Comparison of ENCODE assay signal across 9 cellular contexts in the genomic region with DNA sequence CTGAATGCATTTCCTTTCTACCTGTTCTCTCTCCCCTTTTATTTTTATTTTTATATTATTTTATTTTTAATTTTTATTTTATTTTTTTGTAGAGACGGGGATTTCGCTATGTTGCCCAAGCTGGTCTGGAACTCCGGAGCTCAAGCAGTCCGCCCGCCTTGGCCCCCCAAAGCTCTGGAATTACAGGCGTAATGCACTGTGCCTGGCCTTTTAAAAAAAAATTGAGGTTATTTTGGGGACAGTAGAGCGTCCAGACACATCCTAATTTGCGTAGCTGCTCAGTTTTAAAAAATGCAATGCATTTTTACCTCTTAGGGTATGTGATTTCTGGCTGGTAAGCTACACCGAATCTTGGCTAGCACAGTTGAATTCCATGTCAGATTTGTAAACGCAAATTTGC. TPM values are rescaled to one million over a fixed set of nuclear protein-coding genes. Genes with fewer than 3 reads are reported as not detected.
DNase-seq lines count a peak whose midpoint lies in the region; TF ChIP-seq lines count a peak whose summit lies in the region.
"Not testable (repeated sequence)": the region's sequence is repeated elsewhere in the genome, so short reads cannot be mapped to it uniquely, and the experiment has no call there.
"Had no signal": no experiment of that assay in that cellular context is flagged by ENCODE, and none has a peak within 500 bp of the region (broad histone marks: within the 10 kb centered on the region; RNA-seq: fewer than 3 reads in every experiment).

No MANE protein-coding gene starts in this region.

- WGBS in GM23248 (ENCODE audit: low coverage in 1 of 2, low lambda C conversion rate in 2 of 2, missing lambda C conversion rate in 2 of 2), 2 experiments: 4 to 6% methylated on average over 10 of the region's 10 CpGs
- 28% methylated on average over 10 of the region's 10 CpGs for WGBS in smooth muscle cell (ENCODE audit: low lambda C conversion rate)

- not testable (repeated sequence) for H2AFZ ChIP-seq in GM23248; PC-9; smooth muscle cell (ENCODE audit: low read depth)

- H3K4me1 ChIP-seq in GM23248 (ENCODE audit: insufficient read depth); PC-9 (replicated peaks; ENCODE audit: insufficient read depth); colonic mucosa; smooth muscle cell (ENCODE audit: low read depth): not testable (repeated sequence)
- H3K4me1 ChIP-seq in left ventricle myocardium inferior: peaks cover 13% of the 10 kb centered on the region

- CTCF ChIA-PET in PC-9 (lab: Charles Lee): not testable (repeated sequence)

- H3K36me3 Mint-ChIP-seq in activated T-helper 1 cell treated with anti-CD3 and anti-CD28 coated beads, Interleukin-12 subunit alpha, Interleukin-12 subunit beta, Interleukin-2, Interleukin-4 antibody, amounts not matched to agents 30 ng/mL and 10 ng/mL and 1 ng/mL, durations not matched to agents 14 hours and 24 hours and 36 hours (ENCODE audit: low read depth): not testable (repeated sequence)

- not testable (repeated sequence) for H3K4me1 Mint-ChIP-seq in activated T-helper 1 cell treated with anti-CD3 and anti-CD28 coated beads, Interleukin-12 subunit alpha, Interleukin-12 subunit beta, Interleukin-2, Interleukin-4 antibody, amounts not matched to agents 30 ng/mL and 10 ng/mL and 1 ng/mL, durations not matched to agents 14 hours and 24 hours and 36 hours (ENCODE audit: low read depth)

- POLR2A ChIA-PET in PC-9 (lab: Charles Lee; ENCODE audit: unreplicated experiment): not testable (repeated sequence)

- not testable (repeated sequence) for H3K9me3 Mint-ChIP-seq in activated T-helper 1 cell treated with anti-CD3 and anti-CD28 coated beads, Interleukin-12 subunit alpha, Interleukin-12 subunit beta, Interleukin-2, Interleukin-4 antibody, amounts not matched to agents 30 ng/mL and 10 ng/mL and 1 ng/mL, durations not matched to agents 14 hours and 24 hours and 36 hours

- intact Hi-C loops in PC-9 (cut with micrococcal nuclease; ENCODE audit: unreplicated experiment); activated T-helper 1 cell treated with anti-CD3 and anti-CD28 coated beads, Interleukin-12 subunit alpha, Interleukin-12 subunit beta, Interleukin-2, Interleukin-4 antibody, amounts not matched to agents 30 ng/mL and 10 ng/mL and 1 ng/mL, durations not matched to agents 14 hours and 24 hours and 36 hours (cut with micrococcal nuclease); colonic mucosa (cut with DNase I); left ventricle myocardium inferior (cut with micrococcal nuclease): not testable (repeated sequence)

- not testable (repeated sequence) for BruUV-seq in PC-9 (replicated peaks; lab: Mats Ljungman, UMichigan)

- not testable (repeated sequence) for H4K20me1 ChIP-seq in GM23248 (ENCODE audit: insufficient read depth); PC-9 (ENCODE audit: insufficient read depth); smooth muscle cell (ENCODE audit: low read depth)

- H3K36me3 ChIP-seq in GM23248 (ENCODE audit: low read depth); PC-9 (ENCODE audit: low read depth); colonic mucosa; left ventricle myocardium inferior; smooth muscle cell (ENCODE audit: low read depth): not testable (repeated sequence)

- H3K79me2 ChIP-seq in GM23248 (ENCODE audit: insufficient read depth): peaks cover 11% of the 10 kb centered on the region
- H3K79me2 ChIP-seq in PC-9 (ENCODE audit: low read depth); smooth muscle cell (ENCODE audit: low read depth): not testable (repeated sequence)

- H3K27ac ChIP-seq in GM23248 (peak overlapping the region; percentile 38), colonic mucosa (peak overlapping the region; percentile 89), left ventricle myocardium inferior (replicated peaks) (peak overlapping the region; percentile 94)
- not testable (repeated sequence) for H3K27ac ChIP-seq in PC-9; smooth muscle cell (ENCODE audit: low read depth)

- H3F3A ChIP-seq in GM23248 (ENCODE audit: insufficient read depth); PC-9 (ENCODE audit: insufficient read depth, low read depth); smooth muscle cell (ENCODE audit: low read depth): not testable (repeated sequence)

- TF ChIP-seq CTCF in PC-9 (conservative IDR thresholded peaks at IDR 0.05); colonic mucosa (IDR thresholded peaks at IDR 0.05); left ventricle myocardium inferior (IDR thresholded peaks at IDR 0.05; ENCODE audit: borderline replicate concordance); smooth muscle cell (IDR thresholded peaks at IDR 0.05; ENCODE audit: borderline replicate concordance, insufficient read depth, poor library complexity, severe bottlenecking): not testable (repeated sequence)

- H3K9me3 ChIP-seq in GM23248 (ENCODE audit: low read depth); PC-9 (ENCODE audit: insufficient read depth, low read depth); colonic mucosa; left ventricle myocardium inferior (replicated peaks); smooth muscle cell (replicated peaks; ENCODE audit: low read depth): not testable (repeated sequence)

- in situ Hi-C loops in GM23248 (cut with MboI): not testable (repeated sequence)

- not testable (repeated sequence) for DNase-seq in GM23248; activated T-helper 1 cell treated with anti-CD3 and anti-CD28 coated beads, Interleukin-12 subunit alpha, Interleukin-12 subunit beta, Interleukin-2, Interleukin-4 antibody, amounts not matched to agents 30 ng/mL and 10 ng/mL and 1 ng/mL, durations not matched to agents 14 hours and 24 hours and 36 hours (ENCODE audit: low spot score); colonic mucosa; smooth muscle cell (lab: John Stamatoyannopoulos, UW; ENCODE audit: unreplicated experiment)
- DNase-seq in PC-9 (peak in 1 of 2 experiments; percentile 13), left ventricle myocardium inferior (peak; percentile 9), myocyte (ENCODE audit: low read depth) (peak; percentile 0)

- H3K4me3 Mint-ChIP-seq in activated T-helper 1 cell treated with anti-CD3 and anti-CD28 coated beads, Interleukin-12 subunit alpha, Interleukin-12 subunit beta, Interleukin-2, Interleukin-4 antibody, amounts not matched to agents 30 ng/mL and 10 ng/mL and 1 ng/mL, durations not matched to agents 14 hours and 24 hours and 36 hours: peak overlapping the region; percentile 26

- peak overlapping the region; percentile 70 for H3K9ac ChIP-seq in GM23248
- H3K9ac ChIP-seq in colonic mucosa (ENCODE audit: low read depth in 2 of 2, low read length in 2 of 2); smooth muscle cell (ENCODE audit: low read depth): not testable (repeated sequence)

- H3K27ac Mint-ChIP-seq in activated T-helper 1 cell treated with anti-CD3 and anti-CD28 coated beads, Interleukin-12 subunit alpha, Interleukin-12 subunit beta, Interleukin-2, Interleukin-4 antibody, amounts not matched to agents 30 ng/mL and 10 ng/mL and 1 ng/mL, durations not matched to agents 14 hours and 24 hours and 36 hours: not testable (repeated sequence)

- not testable (repeated sequence) for H3K27me3 Mint-ChIP-seq in activated T-helper 1 cell treated with anti-CD3 and anti-CD28 coated beads, Interleukin-12 subunit alpha, Interleukin-12 subunit beta, Interleukin-2, Interleukin-4 antibody, amounts not matched to agents 30 ng/mL and 10 ng/mL and 1 ng/mL, durations not matched to agents 14 hours and 24 hours and 36 hours (ENCODE audit: insufficient read depth)

- H3K27me3 ChIP-seq in GM23248 (replicated peaks; ENCODE audit: insufficient read depth); PC-9 (ENCODE audit: insufficient read depth, low read depth); colonic mucosa; left ventricle myocardium inferior (ENCODE audit: low read depth); smooth muscle cell (ENCODE audit: low read depth): not testable (repeated sequence)

- H3K9me2 ChIP-seq in GM23248 (ENCODE audit: insufficient read depth); PC-9 (ENCODE audit: insufficient read depth): not testable (repeated sequence)

- H3K4me2 ChIP-seq in GM23248 (ENCODE audit: unreplicated experiment) (peak overlapping the region; percentile 82), PC-9 (peak overlapping the region; percentile 92), smooth muscle cell (peak overlapping the region; percentile 88)

- peak overlapping the region; percentile 74 for H3K4me3 ChIP-seq in GM23248
- peak overlapping the region; percentile 67; the same call in 1 of the 2 replicates for H3K4me3 ChIP-seq in PC-9
- peak overlapping the region; percentile 59 for H3K4me3 ChIP-seq in colonic mucosa
- peak overlapping the region; percentile 77 for H3K4me3 ChIP-seq in left ventricle myocardium inferior
- H3K4me3 ChIP-seq in smooth muscle cell: peak overlapping the region; percentile 67

RNA-seq across cellular contexts. Expression of a gene that starts 23.1 kb away (rescaled TPM):
- not detected in 2 replicates for total RNA-seq in GM23248 (2014; rRNA removed; shearing (Covaris generic))
- polyA plus RNA-seq in GM23248 (2016; fragmentation: Nextera tagmentation; extraction: Ambion mirVana): 0.14 and 0.27 TPM in 2 replicates
- not detected in 2 replicates for total RNA-seq in PC-9 (2021)
- not detected in 2 replicates for total RNA-seq in activated T-helper 1 cell treated with anti-CD3 and anti-CD28 coated beads, Interleukin-12 subunit alpha, Interleukin-12 subunit beta, Interleukin-2, Interleukin-4 antibody, amounts not matched to agents 30 ng/mL and 10 ng/mL and 1 ng/mL, durations not matched to agents 14 hours and 24 hours and 36 hours
- not detected for total RNA-seq in colonic mucosa
- total RNA-seq in left ventricle myocardium inferior: not detected
- total RNA-seq in myocyte: not detected in 2 replicates
- 0.33 TPM for polyA plus RNA-seq in myocyte (2012)
- total RNA-seq in smooth muscle cell: not detected in 2 replicates
- polyA plus RNA-seq in smooth muscle cell: 0.12 TPM in 1 of 2 replicates, not detected in the other
- total RNA-seq: body of pancreas, subcutaneous adipose tissue had no signal

RNA-seq across cellular contexts. Expression of a gene that starts 37.2 kb away (rescaled TPM):
- not detected in 2 replicates for total RNA-seq in GM23248 (2014; rRNA removed; shearing (Covaris generic))
- polyA plus RNA-seq in GM23248 (2016; fragmentation: Nextera tagmentation; extraction: Ambion mirVana) (not detected in 2 replicates), smooth muscle cell (0.46 TPM in 1 of 2 replicates, not detected in the other)
- total RNA-seq in PC-9 (2021) (1.2 and 2.6 TPM in 2 replicates), colonic mucosa (under 1 TPM; 0.32 to 0.72 TPM), left ventricle myocardium inferior (not detected), myocyte (not detected in 2 replicates), smooth muscle cell (not detected in 2 replicates)
- total RNA-seq in activated T-helper 1 cell treated with anti-CD3 and anti-CD28 coated beads, Interleukin-12 subunit alpha, Interleukin-12 subunit beta, Interleukin-2, Interleukin-4 antibody, amounts not matched to agents 30 ng/mL and 10 ng/mL and 1 ng/mL, durations not matched to agents 14 hours and 24 hours and 36 hours: 0.44 and 0.57 TPM in 2 replicates
- 0.49 TPM for polyA plus RNA-seq in myocyte (2012)

RNA-seq across cellular contexts. Expression of a gene that starts 51.2 kb away (rescaled TPM):
- total RNA-seq in GM23248 (2014; rRNA removed; shearing (Covaris generic)): not detected in 2 replicates
- polyA plus RNA-seq in GM23248 (2016; fragmentation: Nextera tagmentation; extraction: Ambion mirVana) (0.38 and 0.65 TPM in 2 replicates), smooth muscle cell (0.31 TPM in 1 of 2 replicates, not detected in the other)
- total RNA-seq in PC-9 (2021) (not detected in 2 replicates), colonic mucosa (not detected), left ventricle myocardium inferior (not detected), myocyte (0.08 and 0.26 TPM in 2 replicates), smooth muscle cell (not detected in 2 replicates)
- total RNA-seq in activated T-helper 1 cell treated with anti-CD3 and anti-CD28 coated beads, Interleukin-12 subunit alpha, Interleukin-12 subunit beta, Interleukin-2, Interleukin-4 antibody, amounts not matched to agents 30 ng/mL and 10 ng/mL and 1 ng/mL, durations not matched to agents 14 hours and 24 hours and 36 hours: not detected in 2 replicates
- 0.79 TPM for polyA plus RNA-seq in myocyte (2012)
- total RNA-seq: body of pancreas, subcutaneous adipose tissue had no signal
